2 cellular contexts compared by ENCODE assay signal in the genomic region with DNA sequence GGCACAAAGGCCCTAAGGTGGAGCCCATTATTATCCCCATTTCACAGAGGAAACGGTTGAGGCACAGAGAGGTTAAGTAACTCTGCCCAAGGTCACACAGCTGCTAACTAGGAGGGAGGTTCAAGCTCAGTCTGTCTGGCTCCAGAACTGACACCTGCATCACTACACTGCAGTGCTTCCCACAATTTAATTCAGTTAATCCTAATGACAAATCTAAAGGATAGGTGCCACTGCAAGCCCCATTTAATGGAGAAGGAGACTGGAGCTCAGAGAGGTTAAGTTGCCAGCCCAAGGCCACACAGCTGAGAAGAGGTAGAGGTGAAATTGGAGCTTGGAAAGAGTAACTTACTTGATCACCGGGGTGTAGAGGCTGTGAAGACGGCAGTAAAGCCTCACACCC.
A peak's percentile ranks its signal among the peaks of the same experiment; 100 is the strongest.
TF ChIP-seq lines count a peak whose summit lies in the region.

No MANE protein-coding gene starts in this region.

TF ChIP-seq in A549, 52 proteins besides CTCF, POLR2A, EP300 and RAD21 (continued from another document):
- TF ChIP-seq, protein P1, sequence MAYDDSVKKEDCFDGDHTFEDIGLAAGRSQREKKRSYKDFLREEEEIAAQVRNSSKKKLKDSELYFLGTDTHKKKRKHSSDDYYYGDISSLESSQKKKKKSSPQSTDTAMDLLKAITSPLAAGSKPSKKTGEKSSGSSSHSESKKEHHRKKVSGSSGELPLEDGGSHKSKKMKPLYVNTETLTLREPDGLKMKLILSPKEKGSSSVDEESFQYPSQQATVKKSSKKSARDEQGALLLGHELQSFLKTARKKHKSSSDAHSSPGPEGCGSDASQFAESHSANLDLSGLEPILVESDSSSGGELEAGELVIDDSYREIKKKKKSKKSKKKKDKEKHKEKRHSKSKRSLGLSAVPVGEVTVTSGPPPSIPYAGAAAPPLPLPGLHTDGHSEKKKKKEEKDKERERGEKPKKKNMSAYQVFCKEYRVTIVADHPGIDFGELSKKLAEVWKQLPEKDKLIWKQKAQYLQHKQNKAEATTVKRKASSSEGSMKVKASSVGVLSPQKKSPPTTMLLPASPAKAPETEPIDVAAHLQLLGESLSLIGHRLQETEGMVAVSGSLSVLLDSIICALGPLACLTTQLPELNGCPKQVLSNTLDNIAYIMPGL (CRISPR knock-in tag; IDR thresholded peaks at IDR 0.05; ENCODE audit: borderline replicate concordance), result no peak
- no peak for TF ChIP-seq KDM1A (IDR thresholded peaks at IDR 0.05; ENCODE audit: low read depth)
- TF ChIP-seq ZFP36 (IDR thresholded peaks at IDR 0.05; ENCODE audit: borderline replicate concordance, partially characterized antibody), result peak; percentile 42
- no peak for TF ChIP-seq HOXB13 (CRISPR knock-in tag; IDR thresholded peaks at IDR 0.05; ENCODE audit: low read depth)

TF ChIP-seq in SK-N-SH, 30 proteins besides CTCF, POLR2A, EP300 and RAD21 (continued from another document):
- no peak for TF ChIP-seq USF1 (IDR thresholded peaks at IDR 0.05; ENCODE audit: borderline replicate concordance, low read depth)
- no peak for TF ChIP-seq RCOR1 (IDR thresholded peaks at IDR 0.05; ENCODE audit: low read length)
- TF ChIP-seq, protein P2, sequence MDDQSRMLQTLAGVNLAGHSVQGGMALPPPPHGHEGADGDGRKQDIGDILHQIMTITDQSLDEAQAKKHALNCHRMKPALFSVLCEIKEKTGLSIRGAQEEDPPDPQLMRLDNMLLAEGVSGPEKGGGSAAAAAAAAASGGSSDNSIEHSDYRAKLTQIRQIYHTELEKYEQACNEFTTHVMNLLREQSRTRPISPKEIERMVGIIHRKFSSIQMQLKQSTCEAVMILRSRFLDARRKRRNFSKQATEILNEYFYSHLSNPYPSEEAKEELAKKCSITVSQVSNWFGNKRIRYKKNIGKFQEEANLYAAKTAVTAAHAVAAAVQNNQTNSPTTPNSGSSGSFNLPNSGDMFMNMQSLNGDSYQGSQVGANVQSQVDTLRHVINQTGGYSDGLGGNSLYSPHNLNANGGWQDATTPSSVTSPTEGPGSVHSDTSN (IDR thresholded peaks at IDR 0.05), result no peak
- no peak for TF ChIP-seq MAX (IDR thresholded peaks at IDR 0.05; ENCODE audit: low read depth)
- TF ChIP-seq FOSL2 (IDR thresholded peaks at IDR 0.05; ENCODE audit: borderline replicate concordance, low read depth), result no peak
- TF ChIP-seq CHD2 (IDR thresholded peaks at IDR 0.05; ENCODE audit: low read length, partially characterized antibody), result no peak
- TF ChIP-seq FOXJ3 (CRISPR knock-in tag; IDR thresholded peaks at IDR 0.05), result no peak
- TF ChIP-seq YY1 (IDR thresholded peaks at IDR 0.05; ENCODE audit: low read depth), result no peak
- no peak for TF ChIP-seq SIN3A (IDR thresholded peaks at IDR 0.05; ENCODE audit: borderline replicate concordance, low read depth, low read length)
- TF ChIP-seq NRF1 (IDR thresholded peaks at IDR 0.05; ENCODE audit: low read depth, low read length), result no peak
- TF ChIP-seq GATA2 (CRISPR knock-in tag; IDR thresholded peaks at IDR 0.05), result no peak
- TF ChIP-seq SMC3 (IDR thresholded peaks at IDR 0.05; ENCODE audit: low read depth, low read length), result no peak
- no peak for TF ChIP-seq NFIC (IDR thresholded peaks at IDR 0.05; ENCODE audit: borderline replicate concordance)
- no peak for TF ChIP-seq GABPA (IDR thresholded peaks at IDR 0.05; ENCODE audit: low read depth)
